ENCODE assay signal across 36 cellular contexts in the genomic region with DNA sequence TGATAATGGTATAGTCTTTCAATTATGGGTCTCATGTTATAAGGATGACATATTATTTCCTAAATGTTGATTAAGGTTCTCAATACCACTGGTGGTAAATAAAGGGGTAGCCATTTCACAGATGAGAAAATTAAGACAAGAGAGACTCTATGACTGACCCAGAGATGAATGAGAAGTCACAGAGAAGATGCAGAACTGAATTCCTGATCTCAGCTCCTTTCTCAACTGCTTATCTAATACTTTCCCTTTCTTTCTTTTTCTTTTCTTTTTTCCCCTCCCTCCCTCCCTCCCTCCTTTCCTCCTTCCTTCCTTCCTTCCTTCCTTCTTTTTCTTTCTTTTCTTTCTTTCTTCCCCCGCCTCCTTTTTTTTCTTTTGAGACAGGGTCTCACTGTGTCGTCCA.
"Had no signal": no experiment of that assay in that cellular context is flagged by ENCODE, and none has a peak within 500 bp of the region (broad histone marks: within the 10 kb centered on the region; RNA-seq: fewer than 3 reads in every experiment).

No MANE protein-coding gene starts in this region.

- H3K36me3 ChIP-seq: MG63 had no signal

- H3K27me3 ChIP-seq: MG63 had no signal

- DNase-seq: Kasumi-1, MG63, MM.1S, MV-4-11, NCI-H1048, NCI-H1092, NCI-H1092 treated with DMSO at 0.1 percent for 48 hours, NCI-H1105, NCI-H1105 treated with DMSO at 0.1 percent for 48 hours, NCI-H1417, NCI-H1417 treated with DMSO at 0.1 percent for 48 hours, NCI-H1436, NCI-H1436 treated with DMSO at 0.1 percent for 48 hours, NCI-H146, NCI-H1694, NCI-H1694 treated with DMSO at 0.1 percent for 48 hours, NCI-H187, NCI-H187 treated with DMSO at 0.1 percent for 48 hours, NCI-H1930, NCI-H2029, NCI-H2029 treated with DMSO at 0.1 percent for 48 hours, NCI-H2081, NCI-H2081 treated with DMSO at 0.1 percent for 48 hours, NCI-H2107, NCI-H2171, NCI-H2171 treated with DMSO at 0.1 percent for 48 hours, NCI-H2227 treated with DMSO at 0.1 percent for 48 hours, NCI-H226, NCI-H345, NCI-H446, NCI-H446 treated with DMSO at 0.1 percent for 48 hours, NCI-H510A, NCI-H510A treated with DMSO at 0.1 percent for 48 hours, NCI-H524, NCI-H524 treated with DMSO at 0.1 percent for 48 hours, NCI-H526 had no signal

- H3K9me3 ChIP-seq: MG63 had no signal

- H3K4me3 ChIP-seq: MG63 had no signal
